Comparison of ENCODE assay signal across 1 cellular context in genomic region chr11:9765320-9766101, GRCh38.
A peak's percentile ranks its signal among the peaks of the same experiment; 100 is the strongest.
TF ChIP-seq lines count a peak whose summit lies in the region.

No MANE protein-coding gene starts in this region.

TF ChIP-seq in HepG2, 621 proteins besides CTCF, POLR2A, EP300 and RAD21 (continued from another document and continues in another):
- TF ChIP-seq ZNF639 (CRISPR knock-in tag; conservative IDR thresholded peaks at IDR 0.05) (0 out of 2 replicates have a peak, but pooled peaks have one; percentile 35), ZNF646 (CRISPR knock-in tag; IDR thresholded peaks at IDR 0.05) (no peak), ZNF776 (CRISPR knock-in tag; IDR thresholded peaks at IDR 0.05) (no peak), ETV6 (CRISPR knock-in tag; conservative IDR thresholded peaks at IDR 0.05) (no peak), JUN (CRISPR knock-in tag; IDR thresholded peaks at IDR 0.05) (peak; percentile 55; the same call in 1 of the 2 replicates), ZNF616 (CRISPR knock-in tag; IDR thresholded peaks at IDR 0.05; ENCODE audit: low read depth) (no peak), REST (IDR thresholded peaks at IDR 0.05; ENCODE audit: borderline replicate concordance in 1 of 2, low read depth in 1 of 2, low read length in 2 of 2) (no peak), MAFF (IDR thresholded peaks at IDR 0.05; ENCODE audit: low read depth, low read length) (no peak), ESRRA (CRISPR knock-in tag; IDR thresholded peaks at IDR 0.05; ENCODE audit: low read depth) (peak; percentile 74), TSC22D2 (CRISPR knock-in tag; IDR thresholded peaks at IDR 0.05; ENCODE audit: borderline replicate concordance) (no peak), ZNF709 (CRISPR knock-in tag; IDR thresholded peaks at IDR 0.05) (0 out of 2 replicates have a peak, but pooled peaks have one; percentile 54), HNF4A (CRISPR knock-in tag; IDR thresholded peaks at IDR 0.05) (peak; percentile 79), STAT6 (CRISPR knock-in tag; IDR thresholded peaks at IDR 0.05; ENCODE audit: borderline replicate concordance) (peak; percentile 94), ZNF335 (CRISPR knock-in tag; IDR thresholded peaks at IDR 0.05) (peak; percentile 79), ZNF292 (CRISPR knock-in tag; IDR thresholded peaks at IDR 0.05; ENCODE audit: borderline replicate concordance, low read depth) (peak; percentile 91; the same call in 1 of the 2 replicates), CREB3 (CRISPR knock-in tag; IDR thresholded peaks at IDR 0.05) (0 out of 2 replicates have a peak, but pooled peaks have one; percentile 67), TFDP1 (CRISPR knock-in tag; IDR thresholded peaks at IDR 0.05; ENCODE audit: borderline replicate concordance) (peak; percentile 58; the same call in 1 of the 2 replicates), TBL1XR1 (IDR thresholded peaks at IDR 0.05; ENCODE audit: borderline replicate concordance, low read length, partially characterized antibody) (no peak), ZNF343 (CRISPR knock-in tag; IDR thresholded peaks at IDR 0.05) (no peak; the same call in 1 of the 2 replicates), ZKSCAN8 (CRISPR knock-in tag; IDR thresholded peaks at IDR 0.05; ENCODE audit: borderline replicate concordance) (no peak; the same call in 1 of the 2 replicates), RNF2 (conservative IDR thresholded peaks at IDR 0.05; ENCODE audit: low read depth) (no peak), GATAD2A (CRISPR knock-in tag; IDR thresholded peaks at IDR 0.05) (peak; percentile 92), ELF4 (CRISPR knock-in tag; IDR thresholded peaks at IDR 0.05; ENCODE audit: borderline replicate concordance) (no peak), ZFP91 (CRISPR knock-in tag; IDR thresholded peaks at IDR 0.05; ENCODE audit: borderline replicate concordance) (peak; percentile 85; the same call in 1 of the 2 replicates), ZNF510 (CRISPR knock-in tag; IDR thresholded peaks at IDR 0.05; ENCODE audit: low read depth) (peak; percentile 91), CEBPZ (IDR thresholded peaks at IDR 0.05; ENCODE audit: low read length) (no peak), ZNF670 (CRISPR knock-in tag; IDR thresholded peaks at IDR 0.05; ENCODE audit: borderline replicate concordance) (peak; percentile 91; the same call in 1 of the 2 replicates), CCDC6 (CRISPR knock-in tag; IDR thresholded peaks at IDR 0.05) (peak; percentile 85; the same call in 1 of the 2 replicates), ZFP62 (CRISPR knock-in tag; IDR thresholded peaks at IDR 0.05) (no peak), POGZ (CRISPR knock-in tag; IDR thresholded peaks at IDR 0.05) (peak; percentile 93), ATF5 (CRISPR knock-in tag; IDR thresholded peaks at IDR 0.05; ENCODE audit: low read depth) (no peak), ADNP (CRISPR knock-in tag; IDR thresholded peaks at IDR 0.05) (peak; percentile 36; the same call in 1 of the 2 replicates), NFIB (CRISPR knock-in tag; IDR thresholded peaks at IDR 0.05; ENCODE audit: borderline replicate concordance) (no peak), ZSCAN30 (CRISPR knock-in tag; IDR thresholded peaks at IDR 0.05) (no peak), ZNF570 (CRISPR knock-in tag; IDR thresholded peaks at IDR 0.05; ENCODE audit: borderline replicate concordance) (no peak), SUZ12 (IDR thresholded peaks at IDR 0.05; ENCODE audit: low read depth, low read length) (no peak)
